Comparison of ENCODE assay signal across 12 cellular contexts in the genomic region with DNA sequence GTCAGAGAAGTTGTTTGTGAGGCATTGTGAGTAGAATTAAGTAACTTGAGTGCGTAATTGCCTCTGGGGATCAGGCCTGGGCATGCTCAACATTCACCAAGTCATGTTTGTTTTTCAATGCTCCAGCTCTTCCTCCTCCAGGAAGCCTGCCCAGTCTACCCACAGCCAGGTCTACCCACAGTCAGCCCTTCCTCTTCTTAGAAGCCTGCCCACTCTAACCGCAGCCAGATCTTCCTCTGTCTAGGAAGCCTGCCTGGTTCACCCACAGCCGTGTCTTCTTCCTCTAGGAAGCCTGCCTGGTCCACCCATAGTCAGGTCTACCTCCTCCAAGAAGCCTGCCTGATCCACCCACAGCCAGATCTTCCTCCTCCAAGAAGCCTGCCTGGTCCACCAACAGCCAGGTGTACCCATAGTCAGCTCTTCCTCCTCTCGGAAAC. TPM values are rescaled to one million over a fixed set of nuclear protein-coding genes. Genes with fewer than 3 reads are reported as not detected.
DNase-seq lines count a peak whose midpoint lies in the region; TF ChIP-seq lines count a peak whose summit lies in the region.
"Had no signal": no experiment of that assay in that cellular context is flagged by ENCODE, and none has a peak within 500 bp of the region (broad histone marks: within the 10 kb centered on the region; RNA-seq: fewer than 3 reads in every experiment).

No MANE protein-coding gene starts in this region.

- H3K4me3 ChIP-seq in esophagus muscularis mucosa (no peak overlapping the region), stomach smooth muscle (ENCODE audit: low read length in 2 of 2) (peak overlapping the region in 1 of 2 donors; percentile 49), HAP-1 (no peak overlapping the region)
- H3K4me3 ChIP-seq: GM12878 had no signal

- H3K27me3 Mint-ChIP-seq in activated naive CD4-positive, alpha-beta T cell treated with anti-CD3 and anti-CD28 coated beads for 36 hours (ENCODE audit: low read depth), result no peaks in the 10 kb centered on the region

- no peaks in the 10 kb centered on the region for H3K36me3 Mint-ChIP-seq in activated naive CD4-positive, alpha-beta T cell treated with anti-CD3 and anti-CD28 coated beads for 36 hours (ENCODE audit: low read depth)

- peak overlapping the region; percentile 34 for H3K27ac Mint-ChIP-seq in activated naive CD4-positive, alpha-beta T cell treated with anti-CD3 and anti-CD28 coated beads for 36 hours

- DNase-seq in activated naive CD4-positive, alpha-beta T cell treated with anti-CD3 and anti-CD28 coated beads for 36 hours, result no peak
- DNase-seq in activated naive CD4-positive, alpha-beta T cell treated with Interleukin-2 at 50 U/mL for 16 hours, result no peak
- DNase-seq in SKM-1 (lab: John Stamatoyannopoulos, UW; ENCODE audit: unreplicated experiment) (peak; percentile 50), esophagus muscularis mucosa (ENCODE audit: extremely low spot score) (no peak), NCI-H2196 (lab: John Stamatoyannopoulos, UW; ENCODE audit: unreplicated experiment) (no peak), HAP-1 (ENCODE audit: low spot score in 2 of 2) (no peak), inferior parietal cortex (ENCODE audit: extremely low spot score) (no peak)
- DNase-seq: hypothalamus, NCI-H187, occipital lobe had no signal

- peaks cover 68 to 94% (median 84%) of the 10 kb centered on the region in 4 donors for H3K4me1 ChIP-seq in esophagus muscularis mucosa
- peaks cover 64% of the 10 kb centered on the region for H3K4me1 ChIP-seq in stomach smooth muscle (ENCODE audit: control insufficient read depth, insufficient read depth, low read length)
- H3K4me1 ChIP-seq in HAP-1, result no peaks in the 10 kb centered on the region

- WGBS in esophagus muscularis mucosa, result 66% methylated on average over 4 of the region's 4 CpGs

- TF ChIP-seq POLR2A in esophagus muscularis mucosa (IDR thresholded peaks at IDR 0.05; ENCODE audit: low read depth), result no peak

- H3K27me3 ChIP-seq in esophagus muscularis mucosa, result no peaks in the 10 kb centered on the region
- H3K27me3 ChIP-seq in stomach smooth muscle (ENCODE audit: control insufficient read depth in 1 of 2, insufficient read depth in 2 of 2, low read length in 2 of 2), result no peaks in the 10 kb centered on the region
- H3K27me3 ChIP-seq in HAP-1 (ENCODE audit: low read depth), result no peaks in the 10 kb centered on the region

- H3K4me3 Mint-ChIP-seq in activated naive CD4-positive, alpha-beta T cell treated with anti-CD3 and anti-CD28 coated beads for 36 hours, result no peak overlapping the region

- TF ChIP-seq CTCF in esophagus muscularis mucosa (IDR thresholded peaks at IDR 0.05), result no peak

- no peak for TF ChIP-seq EP300 in esophagus muscularis mucosa (IDR thresholded peaks at IDR 0.05)

- no peaks in the 10 kb centered on the region for H3K36me3 ChIP-seq in esophagus muscularis mucosa
- H3K36me3 ChIP-seq in stomach smooth muscle (ENCODE audit: control insufficient read depth in 2 of 2, insufficient read depth in 2 of 2, low read length in 2 of 2), result no peaks in the 10 kb centered on the region
- H3K36me3 ChIP-seq in HAP-1 (replicated peaks), result no peaks in the 10 kb centered on the region

- CTCF ChIA-PET in activated naive CD4-positive, alpha-beta T cell treated with anti-CD3 and anti-CD28 coated beads for 36 hours (lab: Charles Lee), result interaction anchor here (0.6 kb wide), 1 partner anchor 45 kb away, joined by 3 read pairs; no protein-coding TSS in a partner anchor

- intact Hi-C loops in activated naive CD4-positive, alpha-beta T cell treated with anti-CD3 and anti-CD28 coated beads for 36 hours (cut with micrococcal nuclease), result no loop called here
- intact Hi-C loops in esophagus muscularis mucosa (cut with DNase I), result no loop called here

- H3K9ac ChIP-seq in stomach smooth muscle (ENCODE audit: low read length in 2 of 2), result peak overlapping the region in 1 of 2 donors; percentile 29

- H3K4me1 Mint-ChIP-seq in activated naive CD4-positive, alpha-beta T cell treated with anti-CD3 and anti-CD28 coated beads for 36 hours (ENCODE audit: low read depth), result peaks cover 42% of the 10 kb centered on the region

- no peaks in the 10 kb centered on the region for H3K9me3 Mint-ChIP-seq in activated naive CD4-positive, alpha-beta T cell treated with anti-CD3 and anti-CD28 coated beads for 36 hours

- H3K27ac ChIP-seq in esophagus muscularis mucosa (replicated peaks in 1 of 4) (peak overlapping the region; percentile 74 to 86 (median 78)), stomach smooth muscle (ENCODE audit: low read length) (peak overlapping the region; percentile 67)

- in situ Hi-C loops in HAP-1 (cut with MboI; ENCODE audit: low sequenced_read_pairs), result no loop called here

- H3K9me3 ChIP-seq in esophagus muscularis mucosa, result no peaks in the 10 kb centered on the region
- H3K9me3 ChIP-seq in stomach smooth muscle (ENCODE audit: control insufficient read depth in 2 of 2, low read length in 2 of 2), result no peaks in the 10 kb centered on the region
- no peaks in the 10 kb centered on the region for H3K9me3 ChIP-seq in HAP-1

RNA-seq across cellular contexts. Expression of gene LRP5, which starts 25.0 kb away (rescaled TPM):
- 10 to 100 TPM; 14.3 to 17.1 TPM for total RNA-seq in activated naive CD4-positive, alpha-beta T cell treated with anti-CD3 and anti-CD28 coated beads for 36 hours
- 10 to 100 TPM; 34.0 to 78.4 (median 56.2) TPM for total RNA-seq in esophagus muscularis mucosa
